In genomic region chr9:128218172-128218517, GRCh38 we compare ENCODE assay signal across 1 cellular context.
TF ChIP-seq lines count a peak whose summit lies in the region.

No MANE protein-coding gene starts in this region.

TF ChIP-seq in GM12878, 131 proteins besides CTCF, POLR2A, EP300 and RAD21:
- TF ChIP-seq MTA3 (IDR thresholded peaks at IDR 0.05; ENCODE audit: borderline replicate concordance, low read length) (no peak), CHD1 (IDR thresholded peaks at IDR 0.05; ENCODE audit: low read depth, low read length) (no peak), ZNF24 (IDR thresholded peaks at IDR 0.05) (no peak), NKRF (conservative IDR thresholded peaks at IDR 0.05) (no peak), MYB (IDR thresholded peaks at IDR 0.05; ENCODE audit: borderline replicate concordance, low read depth, low read length) (no peak), HDGF (IDR thresholded peaks at IDR 0.05) (no peak), ZZZ3 (IDR thresholded peaks at IDR 0.05; ENCODE audit: control insufficient read depth, insufficient read length, low read depth) (no peak), NRF1 (conservative IDR thresholded peaks at IDR 0.05; ENCODE audit: low read depth, low read length) (no peak), PAX8 (IDR thresholded peaks at IDR 0.05) (no peak)
- TF ChIP-seq, protein P1, sequence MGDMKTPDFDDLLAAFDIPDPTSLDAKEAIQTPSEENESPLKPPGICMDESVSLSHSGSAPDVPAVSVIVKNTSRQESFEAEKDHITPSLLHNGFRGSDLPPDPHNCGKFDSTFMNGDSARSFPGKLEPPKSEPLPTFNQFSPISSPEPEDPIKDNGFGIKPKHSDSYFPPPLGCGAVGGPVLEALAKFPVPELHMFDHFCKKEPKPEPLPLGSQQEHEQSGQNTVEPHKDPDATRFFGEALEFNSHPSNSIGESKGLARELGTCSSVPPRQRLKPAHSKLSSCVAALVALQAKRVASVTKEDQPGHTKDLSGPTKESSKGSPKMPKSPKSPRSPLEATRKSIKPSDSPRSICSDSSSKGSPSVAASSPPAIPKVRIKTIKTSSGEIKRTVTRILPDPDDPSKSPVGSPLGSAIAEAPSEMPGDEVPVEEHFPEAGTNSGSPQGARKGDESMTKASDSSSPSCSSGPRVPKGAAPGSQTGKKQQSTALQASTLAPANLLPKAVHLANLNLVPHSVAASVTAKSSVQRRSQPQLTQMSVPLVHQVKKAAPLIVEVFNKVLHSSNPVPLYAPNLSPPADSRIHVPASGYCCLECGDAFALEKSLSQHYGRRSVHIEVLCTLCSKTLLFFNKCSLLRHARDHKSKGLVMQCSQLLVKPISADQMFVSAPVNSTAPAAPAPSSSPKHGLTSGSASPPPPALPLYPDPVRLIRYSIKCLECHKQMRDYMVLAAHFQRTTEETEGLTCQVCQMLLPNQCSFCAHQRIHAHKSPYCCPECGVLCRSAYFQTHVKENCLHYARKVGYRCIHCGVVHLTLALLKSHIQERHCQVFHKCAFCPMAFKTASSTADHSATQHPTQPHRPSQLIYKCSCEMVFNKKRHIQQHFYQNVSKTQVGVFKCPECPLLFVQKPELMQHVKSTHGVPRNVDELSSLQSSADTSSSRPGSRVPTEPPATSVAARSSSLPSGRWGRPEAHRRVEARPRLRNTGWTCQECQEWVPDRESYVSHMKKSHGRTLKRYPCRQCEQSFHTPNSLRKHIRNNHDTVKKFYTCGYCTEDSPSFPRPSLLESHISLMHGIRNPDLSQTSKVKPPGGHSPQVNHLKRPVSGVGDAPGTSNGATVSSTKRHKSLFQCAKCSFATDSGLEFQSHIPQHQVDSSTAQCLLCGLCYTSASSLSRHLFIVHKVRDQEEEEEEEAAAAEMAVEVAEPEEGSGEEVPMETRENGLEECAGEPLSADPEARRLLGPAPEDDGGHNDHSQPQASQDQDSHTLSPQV (IDR thresholded peaks at IDR 0.05), result no peak
TF ChIP-seq in GM12878: peak in this region for 0.
